In the genomic region with DNA sequence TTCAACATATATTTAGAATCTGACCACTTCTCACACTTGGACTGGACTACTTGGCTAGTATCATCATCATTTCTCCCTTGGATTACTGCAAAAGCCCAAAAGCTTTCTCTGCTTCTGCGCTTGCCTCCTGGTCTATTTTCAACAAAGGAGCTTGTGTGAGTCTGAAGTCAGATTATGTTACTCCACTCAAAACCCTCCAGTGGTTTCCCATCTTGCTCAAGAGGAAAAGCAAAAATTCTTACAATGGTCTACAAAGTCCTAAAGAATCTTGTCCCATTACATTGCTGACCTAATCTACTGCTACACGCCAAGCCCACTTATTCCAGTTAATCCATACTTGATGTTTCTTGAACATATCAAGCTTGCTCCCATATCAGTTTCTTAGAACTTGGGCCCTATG, we compare ENCODE assay signal across 16 cellular contexts. TPM values are rescaled to one million over a fixed set of nuclear protein-coding genes. Genes with fewer than 3 reads are reported as not detected.
DNase-seq lines count a peak whose midpoint lies in the region; ATAC-seq and TF ChIP-seq lines count a peak whose summit lies in the region.
"Had no signal": no experiment of that assay in that cellular context is flagged by ENCODE, and none has a peak within 500 bp of the region (broad histone marks: within the 10 kb centered on the region; RNA-seq: fewer than 3 reads in every experiment).

No MANE protein-coding gene starts in this region.

- peaks cover 5% of the 10 kb centered on the region for H3K4me1 Mint-ChIP-seq in Caco-2 (ENCODE audit: low read depth, unreplicated experiment)
- H3K4me1 Mint-ChIP-seq in stimulated activated naive B cell treated with anti-CD40 and anti-IgM and Interleukin-4, amounts not matched to agents 10 μg/mL and 1 μg/mL and 100 μg/mL, for 72 hours: peaks cover 6 to 9% of the 10 kb centered on the region in 2 donors

- no peak overlapping the region for H3K4me3 Mint-ChIP-seq in Caco-2 (ENCODE audit: unreplicated experiment)
- no peak overlapping the region for H3K4me3 Mint-ChIP-seq in stimulated activated naive B cell treated with anti-CD40 and anti-IgM and Interleukin-4, amounts not matched to agents 10 μg/mL and 1 μg/mL and 100 μg/mL, for 72 hours
- H3K4me3 Mint-ChIP-seq: effector memory CD8-positive, alpha-beta T cell had no signal

- H3K9ac ChIP-seq in subcutaneous abdominal adipose tissue (ENCODE audit: low read length in 5 of 5): no peak overlapping the region
- H3K9ac ChIP-seq: BLaER1, SK-N-SH had no signal

- H3K27me3 ChIP-seq in subcutaneous abdominal adipose tissue (ENCODE audit: control insufficient read depth in 5 of 5, insufficient read depth in 4 of 5, low read length in 5 of 5) (no peaks in the 10 kb centered on the region), Caco-2 (replicated peaks; ENCODE audit: control insufficient read depth, insufficient read depth, low read length) (no peaks in the 10 kb centered on the region)
- H3K27me3 ChIP-seq: BLaER1, sigmoid colon had no signal

- no peaks in the 10 kb centered on the region for H3K9me3 Mint-ChIP-seq in Caco-2 (ENCODE audit: unreplicated experiment)
- no peaks in the 10 kb centered on the region for H3K9me3 Mint-ChIP-seq in stimulated activated naive B cell treated with anti-CD40 and anti-IgM and Interleukin-4, amounts not matched to agents 10 μg/mL and 1 μg/mL and 100 μg/mL, for 72 hours
- H3K9me3 Mint-ChIP-seq: effector memory CD8-positive, alpha-beta T cell had no signal

- H3K4me1 ChIP-seq in subcutaneous abdominal adipose tissue (ENCODE audit: control insufficient read depth in 5 of 5, insufficient read depth in 5 of 5, low read length in 5 of 5): peaks cover 0 to 34% (median 24%) of the 10 kb centered on the region in 5 donors
- H3K4me1 ChIP-seq in Caco-2: no peaks in the 10 kb centered on the region
- H3K4me1 ChIP-seq: BLaER1 had no signal

- DNase-seq in LHCN-M2 (ENCODE audit: low read depth): peak; percentile 31
- peak; percentile 47 for DNase-seq in choroid plexus epithelial cell (ENCODE audit: low read depth)
- DNase-seq in iris pigment epithelial cell (ENCODE audit: low read depth): peak; percentile 77
- DNase-seq in DMS153 (lab: John Stamatoyannopoulos, UW): no peak
- DNase-seq in Caco-2: no peak
- no peak for DNase-seq in stimulated activated naive B cell treated with anti-CD40 and anti-IgM and Interleukin-4, amounts not matched to agents 10 μg/mL and 1 μg/mL and 100 μg/mL, for 72 hours
- DNase-seq: activated CD4-positive, CD25-positive, alpha-beta regulatory T cell treated with anti-CD3 and anti-CD28 coated beads, Interleukin-2, amount 50 U/mL, for 72 hours; activated CD8-positive, alpha-beta memory T cell treated with anti-CD3 and anti-CD28 coated beads for 24 hours; DMS 273 treated with DMSO at 0.1 percent for 48 hours; effector memory CD8-positive, alpha-beta T cell; NCI-H1436 treated with DMSO at 0.1 percent for 48 hours; sigmoid colon; SK-N-SH; stimulated activated CD4-positive, alpha-beta T cell treated with anti-CD3 and anti-CD28 coated beads, Interleukin-2, amount 100 ng/mL, for 48 hours had no signal

- intact Hi-C loops in Caco-2 (cut with micrococcal nuclease; ENCODE audit: unreplicated experiment): no loop called here

- H3K27ac ChIP-seq in subcutaneous abdominal adipose tissue (ENCODE audit: low read depth, low read length): peak overlapping the region; percentile 71
- H3K27ac ChIP-seq: BLaER1 had no signal

- H3K9me3 ChIP-seq in subcutaneous abdominal adipose tissue (ENCODE audit: control insufficient read depth in 5 of 5, low read length in 5 of 5) (no peaks in the 10 kb centered on the region), Caco-2 (no peaks in the 10 kb centered on the region)
- H3K9me3 ChIP-seq: BLaER1, sigmoid colon, SK-N-SH had no signal

- no TSS peak for BruUV-seq in Caco-2 (replicated peaks; lab: Mats Ljungman, UMichigan)

- ATAC-seq in stimulated activated naive B cell treated with anti-CD40 and anti-IgM and Interleukin-4, amounts not matched to agents 10 μg/mL and 1 μg/mL and 100 μg/mL, for 72 hours (replicated peaks): no peak
- ATAC-seq: effector memory CD8-positive, alpha-beta T cell had no signal

- H3K36me3 ChIP-seq in subcutaneous abdominal adipose tissue (ENCODE audit: control insufficient read depth in 5 of 5, insufficient read depth in 5 of 5, low read length in 5 of 5) (no peaks in the 10 kb centered on the region), Caco-2 (ENCODE audit: control insufficient read depth, insufficient read depth, low read length) (no peaks in the 10 kb centered on the region)
- H3K36me3 ChIP-seq: BLaER1, sigmoid colon had no signal

- H3K27me3 Mint-ChIP-seq in Caco-2 (ENCODE audit: insufficient read depth, unreplicated experiment): no peaks in the 10 kb centered on the region
- H3K27me3 Mint-ChIP-seq in stimulated activated naive B cell treated with anti-CD40 and anti-IgM and Interleukin-4, amounts not matched to agents 10 μg/mL and 1 μg/mL and 100 μg/mL, for 72 hours: no peaks in the 10 kb centered on the region
- H3K27me3 Mint-ChIP-seq: effector memory CD8-positive, alpha-beta T cell had no signal

- H3K36me3 Mint-ChIP-seq in Caco-2 (ENCODE audit: insufficient read depth, unreplicated experiment): no peaks in the 10 kb centered on the region
- H3K36me3 Mint-ChIP-seq in stimulated activated naive B cell treated with anti-CD40 and anti-IgM and Interleukin-4, amounts not matched to agents 10 μg/mL and 1 μg/mL and 100 μg/mL, for 72 hours: peaks cover 15 to 29% of the 10 kb centered on the region in 2 donors

- H3K4me3 ChIP-seq in choroid plexus epithelial cell (ENCODE audit: low read depth, low read length) (no peak overlapping the region), subcutaneous abdominal adipose tissue (ENCODE audit: low read depth in 1 of 5, low read length in 5 of 5) (no peak overlapping the region), Caco-2 (ENCODE audit: low read depth, low read length) (no peak overlapping the region)
- H3K4me3 ChIP-seq: BLaER1, sigmoid colon had no signal

- POLR2A ChIA-PET in Caco-2 (lab: Charles Lee): interaction anchor here (1.2 kb wide), 1 partner anchor 10 kb away, joined by 4 read pairs; a partner anchor contains a TSS

- H3K27ac Mint-ChIP-seq in Caco-2 (ENCODE audit: unreplicated experiment): no peak overlapping the region
- no peak overlapping the region for H3K27ac Mint-ChIP-seq in stimulated activated naive B cell treated with anti-CD40 and anti-IgM and Interleukin-4, amounts not matched to agents 10 μg/mL and 1 μg/mL and 100 μg/mL, for 72 hours

- CTCF ChIA-PET in Caco-2 (lab: Charles Lee): interaction anchor here (1.3 kb wide), 1 partner anchor 10 kb away, joined by 3 read pairs; a partner anchor contains a TSS

- TF ChIP-seq CTCF in choroid plexus epithelial cell (conservative IDR thresholded peaks at IDR 0.05; ENCODE audit: low read depth, low read length): no peak
- TF ChIP-seq CTCF in Caco-2 (IDR thresholded peaks at IDR 0.05; ENCODE audit: insufficient read depth in 1 of 2, low read depth in 1 of 2, low read length in 1 of 2, severe bottlenecking in 1 of 2, unreplicated experiment in 1 of 2): no peak

RNA-seq across cellular contexts. Expression of a gene that starts 9.6 kb away (rescaled TPM):
- total RNA-seq in LHCN-M2 (2014; rRNA removed): 38.5 and 43.2 TPM in 2 replicates
- 11.5 TPM for polyA plus RNA-seq in LHCN-M2 (2012)
- total RNA-seq in Caco-2 (2022): 41.8 and 46.4 TPM in 2 replicates

RNA-seq across cellular contexts. Expression of a gene that starts 10.1 kb away (rescaled TPM):
- total RNA-seq in LHCN-M2 (2014; rRNA removed): 6.2 and 10.1 TPM in 2 replicates
- 3.8 TPM for polyA plus RNA-seq in LHCN-M2 (2012)
- total RNA-seq in Caco-2 (2022): 24.4 and 25.2 TPM in 2 replicates

Comparison
In these comparisons a context has a peak if more than half of its experiments do, and no peak if none do; other contexts are left out.
1. DNase-seq: peak in LHCN-M2 (single experiment), choroid plexus epithelial cell (single experiment) and iris pigment epithelial cell (single experiment); none in DMS153 (single experiment), Caco-2 (0 of 2) and stimulated activated naive B cell treated with anti-CD40 and anti-IgM and Interleukin-4, amounts not matched to agents 10 μg/mL and 1 μg/mL and 100 μg/mL, for 72 hours (single experiment).